Comparison of ENCODE assay signal across 13 cellular contexts in the genomic region with DNA sequence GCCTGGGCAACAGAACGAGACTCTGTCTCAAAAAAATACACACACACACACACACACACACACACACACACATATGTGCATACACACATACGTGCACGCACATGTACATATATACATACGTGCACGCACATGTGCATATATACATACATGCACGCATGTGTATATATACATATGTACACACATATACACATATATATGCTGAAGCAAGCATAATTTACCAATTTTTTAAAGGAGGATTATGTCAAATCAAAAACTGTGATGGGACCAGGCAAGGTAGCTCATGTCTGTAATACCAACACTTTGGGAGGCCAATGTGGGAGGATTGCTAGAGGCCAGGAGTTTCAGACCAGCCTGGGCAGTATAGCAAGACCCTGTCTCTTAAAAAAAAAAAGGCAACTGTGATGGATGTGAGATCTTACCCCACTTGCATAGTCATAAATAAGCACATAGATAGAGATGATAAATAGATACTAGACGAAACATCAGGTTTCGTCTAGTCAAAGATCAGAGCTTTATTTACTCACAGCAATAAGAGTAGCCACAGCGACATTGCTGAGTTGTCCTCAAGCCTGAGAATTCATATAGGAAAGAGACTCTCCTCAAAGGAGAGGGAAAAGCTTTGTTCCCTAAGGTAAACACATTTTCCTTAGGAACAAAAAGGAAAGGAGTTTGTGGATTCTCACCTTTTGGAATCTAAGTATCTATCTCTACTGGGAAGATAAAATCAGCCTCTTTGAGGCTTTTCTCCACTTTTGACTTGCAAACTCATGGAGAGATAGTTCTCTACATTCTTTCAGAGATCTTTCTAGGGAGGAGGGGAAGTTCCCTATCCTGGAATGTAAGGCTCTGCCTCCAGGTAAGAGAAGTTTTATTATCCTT.
DNase-seq lines count a peak whose midpoint lies in the region; ATAC-seq and TF ChIP-seq lines count a peak whose summit lies in the region.
"Had no signal": no experiment of that assay in that cellular context is flagged by ENCODE, and none has a peak within 500 bp of the region (broad histone marks: within the 10 kb centered on the region; RNA-seq: fewer than 3 reads in every experiment).

No MANE protein-coding gene starts in this region.

- H3K9me3 Mint-ChIP-seq in activated CD4-positive, alpha-beta memory T cell treated with anti-CD3 and anti-CD28 coated beads for 36 hours: peaks cover 3% of the 10 kb centered on the region
- H3K9me3 Mint-ChIP-seq in activated CD4-positive, alpha-beta memory T cell treated with anti-CD3 and anti-CD28 coated beads, Interleukin-2, amount 10 ng/mL, durations not matched to agents 7 days and 5 days: peaks cover 8% of the 10 kb centered on the region
- H3K9me3 Mint-ChIP-seq in activated naive CD8-positive, alpha-beta T cell treated with anti-CD3 and anti-CD28 coated beads, Interleukin-2, amount 10 ng/mL, durations not matched to agents 7 days and 5 days: peaks cover 7% of the 10 kb centered on the region

- H2BK20ac ChIP-seq in IMR-90 (ENCODE audit: low read depth, low read length): no peak overlapping the region

- no peak overlapping the region for H4K91ac ChIP-seq in IMR-90 (ENCODE audit: insufficient read depth, low read depth, low read length)

- H3K27me3 ChIP-seq in IMR-90 (ENCODE audit: control insufficient read depth, insufficient read depth, low read length) (no peaks in the 10 kb centered on the region), parathyroid adenoma (ENCODE audit: control insufficient read depth, insufficient read depth, low read length) (no peaks in the 10 kb centered on the region), gastrocnemius medialis (no peaks in the 10 kb centered on the region)
- H3K27me3 ChIP-seq: ascending aorta, esophagus squamous epithelium, heart right ventricle, upper lobe of left lung had no signal

- no peak for ATAC-seq in IMR-90 (ENCODE audit: low read depth)
- ATAC-seq in activated naive CD8-positive, alpha-beta T cell treated with anti-CD3 and anti-CD28 coated beads, Interleukin-2, amount 10 ng/mL, durations not matched to agents 7 days and 5 days (ENCODE audit: low read depth): no peak
- ATAC-seq in gastrocnemius medialis: no peak
- ATAC-seq: heart right ventricle, left colon had no signal

- H3K4me3 Mint-ChIP-seq in activated CD4-positive, alpha-beta memory T cell treated with anti-CD3 and anti-CD28 coated beads for 36 hours: peak overlapping the region; percentile 66
- H3K4me3 Mint-ChIP-seq in activated CD4-positive, alpha-beta memory T cell treated with anti-CD3 and anti-CD28 coated beads, Interleukin-2, amount 10 ng/mL, durations not matched to agents 7 days and 5 days: no peak overlapping the region
- peak overlapping the region; percentile 84 for H3K4me3 Mint-ChIP-seq in activated naive CD8-positive, alpha-beta T cell treated with anti-CD3 and anti-CD28 coated beads, Interleukin-2, amount 10 ng/mL, durations not matched to agents 7 days and 5 days

- H3K4me3 ChIP-seq in IMR-90 (ENCODE audit: insufficient read depth, low read depth, low read length) (no peak overlapping the region), parathyroid adenoma (ENCODE audit: low read depth, low read length) (no peak overlapping the region), gastrocnemius medialis (no peak overlapping the region)
- H3K4me3 ChIP-seq: ascending aorta, heart right ventricle, upper lobe of left lung had no signal

- TF ChIP-seq CTCF in IMR-90 (conservative IDR thresholded peaks at IDR 0.05; ENCODE audit: low read depth, low read length) (no peak), parathyroid adenoma (IDR thresholded peaks at IDR 0.05) (no peak), gastrocnemius medialis (IDR thresholded peaks at IDR 0.05 in 4 of 5, conservative IDR thresholded peaks at IDR 0.05 in 1 of 5) (no peak)

- no peaks in the 10 kb centered on the region for H3K9me3 ChIP-seq in IMR-90 (ENCODE audit: control insufficient read depth, insufficient read depth, low read length)
- no peaks in the 10 kb centered on the region for H3K9me3 ChIP-seq in parathyroid adenoma (ENCODE audit: control insufficient read depth, low read length)
- no peaks in the 10 kb centered on the region for H3K9me3 ChIP-seq in gastrocnemius medialis
- H3K9me3 ChIP-seq: ascending aorta, esophagus squamous epithelium, heart right ventricle, upper lobe of left lung had no signal

- no peak overlapping the region for H3K56ac ChIP-seq in IMR-90 (ENCODE audit: extremely low read depth, insufficient read depth, low read length)

- CTCF ChIA-PET in activated CD4-positive, alpha-beta memory T cell treated with anti-CD3 and anti-CD28 coated beads for 36 hours (lab: Charles Lee): interaction anchor here (0.7 to 1.4 kb wide), 2 partner anchors 151 to 153 kb away, joined by 4 to 6 read pairs; no protein-coding TSS in a partner anchor
- CTCF ChIA-PET in activated CD4-positive, alpha-beta memory T cell treated with anti-CD3 and anti-CD28 coated beads, Interleukin-2, amount 10 ng/mL, durations not matched to agents 7 days and 5 days (lab: Charles Lee): no interaction called here
- CTCF ChIA-PET in IMR-90 (lab: Yijun Ruan, JAX): interaction anchor here (0.6 to 0.8 kb wide), 2 partner anchors 10 to 13 kb away, joined by 4 to 7 read pairs; no protein-coding TSS in a partner anchor

- H3K23ac ChIP-seq in IMR-90 (ENCODE audit: low read depth, low read length): no peak overlapping the region

- no peak overlapping the region for H2AFZ ChIP-seq in IMR-90 (replicated peaks; ENCODE audit: low read length, poor library complexity)
- peak overlapping the region; percentile 52 for H2AFZ ChIP-seq in parathyroid adenoma

- no peak overlapping the region for H2BK120ac ChIP-seq in IMR-90 (ENCODE audit: low read depth, low read length)

- no peaks in the 10 kb centered on the region for H3K79me2 ChIP-seq in parathyroid adenoma

- no peaks in the 10 kb centered on the region for H3K9me1 ChIP-seq in IMR-90 (ENCODE audit: insufficient read depth, low read length)

- dilution Hi-C loops in IMR-90 (cut with HindIII; ENCODE audit: low sequenced_read_pairs, unreplicated experiment): no loop called here

- no peaks in the 10 kb centered on the region for H3K4me1 ChIP-seq in IMR-90 (ENCODE audit: control insufficient read depth, insufficient read depth, low read length)
- no peaks in the 10 kb centered on the region for H3K4me1 ChIP-seq in parathyroid adenoma
- H3K4me1 ChIP-seq in gastrocnemius medialis: no peaks in the 10 kb centered on the region
- H3K4me1 ChIP-seq: ascending aorta, esophagus squamous epithelium, upper lobe of left lung had no signal

- TF ChIP-seq POLR2A in IMR-90 (IDR thresholded peaks at IDR 0.05; ENCODE audit: low read depth, low read length) (no peak), gastrocnemius medialis (IDR thresholded peaks at IDR 0.05) (no peak)

- BruUV-seq in IMR-90 (replicated peaks; lab: Mats Ljungman, UMichigan): no TSS peak

- H3K27ac ChIP-seq in IMR-90 (ENCODE audit: insufficient read depth, low read length) (no peak overlapping the region), parathyroid adenoma (no peak overlapping the region), gastrocnemius medialis (no peak overlapping the region)
- H3K27ac ChIP-seq: ascending aorta, heart right ventricle, upper lobe of left lung had no signal

- H3K36me3 Mint-ChIP-seq in activated CD4-positive, alpha-beta memory T cell treated with anti-CD3 and anti-CD28 coated beads for 36 hours: peaks cover 9% of the 10 kb centered on the region
- H3K36me3 Mint-ChIP-seq in activated CD4-positive, alpha-beta memory T cell treated with anti-CD3 and anti-CD28 coated beads, Interleukin-2, amount 10 ng/mL, durations not matched to agents 7 days and 5 days (ENCODE audit: low read depth): peaks cover 7% of the 10 kb centered on the region
- peaks cover 33% of the 10 kb centered on the region for H3K36me3 Mint-ChIP-seq in activated naive CD8-positive, alpha-beta T cell treated with anti-CD3 and anti-CD28 coated beads, Interleukin-2, amount 10 ng/mL, durations not matched to agents 7 days and 5 days

- no peaks in the 10 kb centered on the region for H3K79me1 ChIP-seq in IMR-90 (ENCODE audit: low read depth in 1 of 2, low read length in 2 of 2)

- no peaks in the 10 kb centered on the region for H4K20me1 ChIP-seq in IMR-90 (ENCODE audit: insufficient read depth, low read length)

- no peaks in the 10 kb centered on the region for H3K27me3 Mint-ChIP-seq in activated CD4-positive, alpha-beta memory T cell treated with anti-CD3 and anti-CD28 coated beads for 36 hours
- no peaks in the 10 kb centered on the region for H3K27me3 Mint-ChIP-seq in activated CD4-positive, alpha-beta memory T cell treated with anti-CD3 and anti-CD28 coated beads, Interleukin-2, amount 10 ng/mL, durations not matched to agents 7 days and 5 days
- H3K27me3 Mint-ChIP-seq in activated naive CD8-positive, alpha-beta T cell treated with anti-CD3 and anti-CD28 coated beads, Interleukin-2, amount 10 ng/mL, durations not matched to agents 7 days and 5 days: no peaks in the 10 kb centered on the region

- in situ Hi-C loops in IMR-90 (cut with MboI; ENCODE audit: low sequenced_read_pairs): no loop called here
- in situ Hi-C loops in gastrocnemius medialis (cut with MboI; ENCODE audit: low sequenced_read_pairs in 4 of 4): no loop called here

- no peak overlapping the region for H2AK5ac ChIP-seq in IMR-90 (ENCODE audit: low read depth, low read length)

- H4K5ac ChIP-seq in IMR-90 (ENCODE audit: low read depth, low read length): no peak overlapping the region

- H3K14ac ChIP-seq in IMR-90 (replicated peaks; ENCODE audit: low read depth, low read length): no peak overlapping the region

- H4K8ac ChIP-seq in IMR-90 (ENCODE audit: low read depth in 2 of 2, low read length in 2 of 2): no peak overlapping the region

- no peak overlapping the region for H3K4ac ChIP-seq in IMR-90 (ENCODE audit: low read depth, low read length)

- POLR2A ChIA-PET in activated CD4-positive, alpha-beta memory T cell treated with anti-CD3 and anti-CD28 coated beads for 36 hours (lab: Charles Lee): interaction anchor here (0.7 to 0.9 kb wide), 3 partner anchors 66 to 181 kb away, joined by 3 to 4 read pairs (median 3); a partner anchor contains a TSS
- POLR2A ChIA-PET in activated CD4-positive, alpha-beta memory T cell treated with anti-CD3 and anti-CD28 coated beads, Interleukin-2, amount 10 ng/mL, durations not matched to agents 7 days and 5 days (lab: Charles Lee): interaction anchor here (1.0 to 1.9 kb wide), 2 partner anchors 75 to 156 kb away, joined by 3 to 8 read pairs; a partner anchor contains a TSS
- POLR2A ChIA-PET in IMR-90 (lab: Charles Lee; ENCODE audit: unreplicated experiment): no interaction called here
- POLR2A ChIA-PET in activated naive CD8-positive, alpha-beta T cell treated with anti-CD3 and anti-CD28 coated beads, Interleukin-2, amount 10 ng/mL, durations not matched to agents 7 days and 5 days (lab: Charles Lee): interaction anchor here (0.6 to 4.3 kb wide), 5 partner anchors 74 to 156 kb away, joined by 3 to 15 read pairs (median 4); a partner anchor contains a TSS

- WGBS in IMR-90 (ENCODE audit: extremely low coverage in 2 of 2, insufficient read length in 1 of 2), 2 experiments: no CpG with 5 or more reads among the region's 9 CpGs

- H2AK9ac ChIP-seq in IMR-90 (replicated peaks; ENCODE audit: low read depth, low read length, poor library complexity): no peak overlapping the region

- intact Hi-C loops in activated CD4-positive, alpha-beta memory T cell treated with anti-CD3 and anti-CD28 coated beads for 36 hours (cut with micrococcal nuclease): loop anchor here (1.0 to 5.0 kb wide), 4 partner anchors 36 to 331 kb away; no protein-coding TSS in a partner anchor
- intact Hi-C loops in IMR-90 (cut with micrococcal nuclease): no loop called here
- intact Hi-C loops in gastrocnemius medialis (cut with DNase I; ENCODE audit: low total_unique reads): no loop called here

- DNase-seq in activated CD4-positive, alpha-beta memory T cell treated with anti-CD3 and anti-CD28 coated beads for 36 hours: no peak
- DNase-seq in activated CD4-positive, alpha-beta memory T cell treated with anti-CD3 and anti-CD28 coated beads, Interleukin-2, amount 10 ng/mL, durations not matched to agents 7 days and 5 days: no peak
- DNase-seq in IMR-90 (no peak), RKO (ENCODE audit: low spot score) (no peak), CD1c-positive myeloid dendritic cell (ENCODE audit: extremely low spot score) (no peak), gastrocnemius medialis (no peak)
- DNase-seq in activated naive CD8-positive, alpha-beta T cell treated with anti-CD3 and anti-CD28 coated beads, Interleukin-2, amount 10 ng/mL, durations not matched to agents 7 days and 5 days: no peak
- DNase-seq: esophagus squamous epithelium, heart right ventricle, left colon had no signal

- no peak overlapping the region for H3K4me2 ChIP-seq in IMR-90 (ENCODE audit: low read depth, low read length)
- no peak overlapping the region for H3K4me2 ChIP-seq in parathyroid adenoma (ENCODE audit: low read length)

- H3K18ac ChIP-seq in IMR-90 (ENCODE audit: low read depth, low read length): no peak overlapping the region

- no peak overlapping the region for H2BK5ac ChIP-seq in IMR-90 (ENCODE audit: low read depth, low read length, poor library complexity, severe bottlenecking)

- peaks cover 47% of the 10 kb centered on the region for H3K4me1 Mint-ChIP-seq in activated CD4-positive, alpha-beta memory T cell treated with anti-CD3 and anti-CD28 coated beads for 36 hours (ENCODE audit: low read depth)
- H3K4me1 Mint-ChIP-seq in activated CD4-positive, alpha-beta memory T cell treated with anti-CD3 and anti-CD28 coated beads, Interleukin-2, amount 10 ng/mL, durations not matched to agents 7 days and 5 days: peaks cover 30% of the 10 kb centered on the region
- peaks cover 38% of the 10 kb centered on the region for H3K4me1 Mint-ChIP-seq in activated naive CD8-positive, alpha-beta T cell treated with anti-CD3 and anti-CD28 coated beads, Interleukin-2, amount 10 ng/mL, durations not matched to agents 7 days and 5 days

- TF ChIP-seq RAD21 in IMR-90 (IDR thresholded peaks at IDR 0.05; ENCODE audit: low read length): no peak

- H2BK15ac ChIP-seq in IMR-90 (ENCODE audit: low read depth, low read length): no peak overlapping the region

- no peaks in the 10 kb centered on the region for H3K36me3 ChIP-seq in IMR-90 (ENCODE audit: control insufficient read depth, insufficient read depth, low read length)
- H3K36me3 ChIP-seq in parathyroid adenoma (ENCODE audit: control insufficient read depth, insufficient read depth, low read length): no peaks in the 10 kb centered on the region
- no peaks in the 10 kb centered on the region for H3K36me3 ChIP-seq in gastrocnemius medialis
- H3K36me3 ChIP-seq: ascending aorta, esophagus squamous epithelium, heart right ventricle, upper lobe of left lung had no signal

- H3K9ac ChIP-seq in IMR-90 (ENCODE audit: low read depth, low read length) (no peak overlapping the region), parathyroid adenoma (no peak overlapping the region)

- H3K27ac Mint-ChIP-seq in activated CD4-positive, alpha-beta memory T cell treated with anti-CD3 and anti-CD28 coated beads for 36 hours: peak overlapping the region; percentile 23
- H3K27ac Mint-ChIP-seq in activated CD4-positive, alpha-beta memory T cell treated with anti-CD3 and anti-CD28 coated beads, Interleukin-2, amount 10 ng/mL, durations not matched to agents 7 days and 5 days: no peak overlapping the region
- peak overlapping the region; percentile 89 for H3K27ac Mint-ChIP-seq in activated naive CD8-positive, alpha-beta T cell treated with anti-CD3 and anti-CD28 coated beads, Interleukin-2, amount 10 ng/mL, durations not matched to agents 7 days and 5 days
